Comparison of ENCODE assay signal across 18 cellular contexts in the genomic region with DNA sequence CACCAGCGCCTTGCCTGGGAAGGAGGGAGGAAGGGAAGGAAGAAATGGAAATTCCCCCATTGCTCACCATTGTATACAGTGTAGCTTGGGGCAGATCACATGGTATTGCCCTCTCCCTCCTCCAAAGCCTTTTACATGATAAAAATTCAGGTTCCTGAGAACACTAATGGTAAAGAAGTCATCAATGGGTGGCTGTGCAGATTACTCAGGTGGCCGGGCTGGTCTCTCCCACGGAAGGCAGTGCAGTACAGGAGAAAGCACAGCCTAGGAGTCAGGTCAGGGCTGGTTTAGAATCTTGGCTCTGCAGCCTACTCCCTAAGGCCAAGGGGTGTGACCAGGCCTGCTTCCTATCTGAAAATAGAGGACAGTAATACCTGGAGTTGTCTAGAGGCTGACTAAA.
A peak's percentile ranks its signal among the peaks of the same experiment; 100 is the strongest.
DNase-seq lines count a peak whose midpoint lies in the region; ATAC-seq, FAIRE-seq and TF ChIP-seq lines count a peak whose summit lies in the region.
"Had no signal": no experiment of that assay in that cellular context is flagged by ENCODE, and none has a peak within 500 bp of the region (broad histone marks: within the 10 kb centered on the region; RNA-seq: fewer than 3 reads in every experiment).

No MANE protein-coding gene starts in this region.

- H2AFZ ChIP-seq in Karpas-422 (ENCODE audit: low read length) = no peak overlapping the region
- H2AFZ ChIP-seq in smooth muscle cell (ENCODE audit: low read depth) = no peak overlapping the region
- H2AFZ ChIP-seq: PC-9 had no signal

- H3K4me3 ChIP-seq in Karpas-422 (ENCODE audit: low read length) (no peak overlapping the region), small intestine (ENCODE audit: low read depth in 1 of 2, low read length in 2 of 2) (no peak overlapping the region), smooth muscle cell (no peak overlapping the region)
- H3K4me3 ChIP-seq: PC-9, SJCRH30 had no signal

- peak; percentile 43 for ATAC-seq in WTC11
- ATAC-seq in esophagus mucosa = peak; percentile 93
- ATAC-seq in GM18498 (IDR thresholded peaks at IDR 0.05; ENCODE audit: unreplicated experiment) = no peak

- H3K9me2 ChIP-seq in Karpas-422 (replicated peaks; ENCODE audit: insufficient read depth, low read length) = no peaks in the 10 kb centered on the region

- DNase-seq in Karpas-422 = no peak
- no peak for DNase-seq in WTC11 (ENCODE audit: low spot score)
- DNase-seq in osteocyte (ENCODE audit: extremely low spot score, unreplicated experiment) = peak; percentile 34
- no peak for DNase-seq in small intestine
- no peak for DNase-seq in smooth muscle cell (lab: John Stamatoyannopoulos, UW; ENCODE audit: unreplicated experiment)
- DNase-seq in globus pallidus (ENCODE audit: low spot score) = no peak
- DNase-seq: DMS79 treated with DMSO at 0.1 percent for 48 hours, GOT3, KBM-7, NCI-H187 treated with DMSO at 0.1 percent for 48 hours, NCI-H345, NCI-H526, PC-9, SJCRH30 had no signal

- H3K27ac ChIP-seq in Karpas-422 (ENCODE audit: low read length) (no peak overlapping the region), small intestine (ENCODE audit: low read depth in 1 of 2, low read length in 1 of 2) (no peak overlapping the region), smooth muscle cell (ENCODE audit: low read depth) (no peak overlapping the region)
- H3K27ac ChIP-seq: PC-9, SJCRH30 had no signal

- CTCF ChIA-PET in WTC11 (lab: Charles Lee) = interaction anchor here (0.5 to 1.9 kb wide), 2 partner anchors 287 to 301 kb away, joined by 3 to 4 read pairs; no protein-coding TSS in a partner anchor

- H3K9me3 ChIP-seq in Karpas-422 (ENCODE audit: low read length) (no peaks in the 10 kb centered on the region), small intestine (ENCODE audit: control insufficient read depth, low read depth) (no peaks in the 10 kb centered on the region), smooth muscle cell (replicated peaks; ENCODE audit: low read depth) (no peaks in the 10 kb centered on the region)

- H3K4me1 Mint-ChIP-seq in WTC11 (peaks cover 9% of the 10 kb centered on the region), osteocyte (ENCODE audit: unreplicated experiment) (no peaks in the 10 kb centered on the region)

- H3K27me3 ChIP-seq in Karpas-422 (ENCODE audit: low read length) (no peaks in the 10 kb centered on the region; the same call in 1 of the 2 replicates), small intestine (ENCODE audit: control insufficient read depth in 2 of 2, insufficient read depth in 2 of 2, low read length in 2 of 2) (no peaks in the 10 kb centered on the region), smooth muscle cell (ENCODE audit: low read depth) (no peaks in the 10 kb centered on the region)

- H3K27ac Mint-ChIP-seq in WTC11 (no peak overlapping the region), osteocyte (ENCODE audit: unreplicated experiment) (no peak overlapping the region)
- H3K27ac Mint-ChIP-seq: CD14-positive monocyte had no signal

- no peaks in the 10 kb centered on the region for H4K20me1 ChIP-seq in Karpas-422 (ENCODE audit: insufficient read depth, low read depth, low read length)
- H4K20me1 ChIP-seq in smooth muscle cell (ENCODE audit: low read depth) = no peaks in the 10 kb centered on the region

- H3K4me3 Mint-ChIP-seq in WTC11 (no peak overlapping the region), osteocyte (ENCODE audit: unreplicated experiment) (no peak overlapping the region)
- H3K4me3 Mint-ChIP-seq: CD14-positive monocyte had no signal

- WGBS in small intestine, 3 donors = 90 to 96% (median 92%) methylated on average over 3 of the region's 3 CpGs
- WGBS in smooth muscle cell (ENCODE audit: low lambda C conversion rate) = 80% methylated on average over 3 of the region's 3 CpGs

- FAIRE-seq in small intestine (lab: Jason Lieb, UNC) = no peak
- FAIRE-seq: G401.6 had no signal

- peaks cover 3% of the 10 kb centered on the region for H3K9me3 Mint-ChIP-seq in WTC11
- H3K9me3 Mint-ChIP-seq in osteocyte (ENCODE audit: unreplicated experiment) = no peaks in the 10 kb centered on the region

- H3K79me2 ChIP-seq in Karpas-422 (ENCODE audit: low read length) (no peaks in the 10 kb centered on the region), smooth muscle cell (ENCODE audit: low read depth) (no peaks in the 10 kb centered on the region)

- no peaks in the 10 kb centered on the region for H3K36me3 Mint-ChIP-seq in WTC11
- no peaks in the 10 kb centered on the region for H3K36me3 Mint-ChIP-seq in osteocyte (ENCODE audit: unreplicated experiment)
- H3K36me3 Mint-ChIP-seq: CD14-positive monocyte had no signal

- H3K27me3 Mint-ChIP-seq in WTC11 (ENCODE audit: low read depth) (no peaks in the 10 kb centered on the region), osteocyte (ENCODE audit: unreplicated experiment) (peaks cover 15% of the 10 kb centered on the region)

- POLR2A ChIA-PET in WTC11 (lab: Charles Lee) = no interaction called here

- no peak overlapping the region for H3K9ac ChIP-seq in Karpas-422 (ENCODE audit: low read length)
- H3K9ac ChIP-seq in smooth muscle cell (ENCODE audit: low read depth) = no peak overlapping the region

- H3K4me1 ChIP-seq in Karpas-422 (ENCODE audit: low read length) = peaks cover 78% of the 10 kb centered on the region
- no peaks in the 10 kb centered on the region for H3K4me1 ChIP-seq in small intestine (ENCODE audit: control insufficient read depth in 2 of 2, insufficient read depth in 1 of 2, low read depth in 1 of 2, low read length in 1 of 2)
- peaks cover 7% of the 10 kb centered on the region for H3K4me1 ChIP-seq in smooth muscle cell (ENCODE audit: low read depth)
- H3K4me1 ChIP-seq: SJCRH30 had no signal

- H3K4me2 ChIP-seq in Karpas-422 (ENCODE audit: low read depth, low read length, poor library complexity, severe bottlenecking) (peak overlapping the region; percentile 46), smooth muscle cell (no peak overlapping the region)
- H3K4me2 ChIP-seq: PC-9 had no signal

- TF ChIP-seq CTCF in WTC11 (IDR thresholded peaks at IDR 0.05) = no peak
- no peak for TF ChIP-seq CTCF in osteocyte (IDR thresholded peaks at IDR 0.05)
- TF ChIP-seq CTCF in smooth muscle cell (IDR thresholded peaks at IDR 0.05; ENCODE audit: borderline replicate concordance, insufficient read depth, poor library complexity, severe bottlenecking) = no peak

- H3F3A ChIP-seq in smooth muscle cell (ENCODE audit: low read depth) = no peaks in the 10 kb centered on the region

- H3K36me3 ChIP-seq in Karpas-422 (ENCODE audit: insufficient read depth, low read length) = no peaks in the 10 kb centered on the region
- no peaks in the 10 kb centered on the region for H3K36me3 ChIP-seq in small intestine (ENCODE audit: control insufficient read depth in 2 of 2, insufficient read depth in 2 of 2, low read length in 2 of 2)
- H3K36me3 ChIP-seq in smooth muscle cell (ENCODE audit: low read depth) = no peaks in the 10 kb centered on the region
- H3K36me3 ChIP-seq: SJCRH30 had no signal

TF ChIP-seq in WTC11, 78 proteins besides CTCF, POLR2A, EP300 and RAD21:
- TF ChIP-seq JAZF1 (CRISPR knock-in tag; IDR thresholded peaks at IDR 0.05) = no peak
- no peak for TF ChIP-seq ATF1 (CRISPR knock-in tag; IDR thresholded peaks at IDR 0.05)
